10 cellular contexts compared by ENCODE assay signal in genomic region chr1:66732407-66733166, GRCh38. TPM values are rescaled to one million over a fixed set of nuclear protein-coding genes. Genes with fewer than 3 reads are reported as not detected.
DNase-seq lines count a peak whose midpoint lies in the region; ATAC-seq and TF ChIP-seq lines count a peak whose summit lies in the region.
"Had no signal": no experiment of that assay in that cellular context is flagged by ENCODE, and none has a peak within 500 bp of the region (broad histone marks: within the 10 kb centered on the region; RNA-seq: fewer than 3 reads in every experiment).

No MANE protein-coding gene starts in this region.

- H3K79me2 ChIP-seq in OCI-LY7 (ENCODE audit: insufficient read depth, low read depth, low read length), result no peaks in the 10 kb centered on the region

- CTCF ChIA-PET in HEK293T (lab: Yijun Ruan, JAX), result interaction anchor here (0.6 to 0.8 kb wide), 2 partner anchors 286 to 1495 kb away, joined by 3 to 4 read pairs; no protein-coding TSS in a partner anchor
- CTCF ChIA-PET in OCI-LY7 (lab: Charles Lee; ENCODE audit: unreplicated experiment), result interaction anchor here (0.6 kb wide), 1 partner anchor 108 kb away, joined by 3 read pairs; no protein-coding TSS in a partner anchor

- H4K20me1 ChIP-seq in OCI-LY7 (ENCODE audit: insufficient read depth, low read length), result no peaks in the 10 kb centered on the region

- DNase-seq in HEK293T (ENCODE audit: extremely low spot score), result no peak
- peak; percentile 43 for DNase-seq in OCI-LY7 (ENCODE audit: low spot score)
- DNase-seq in medulla oblongata (ENCODE audit: extremely low spot score), result peak; percentile 9
- DNase-seq in effector memory CD4-positive, alpha-beta T cell, result no peak
- DNase-seq in coronary artery (ENCODE audit: low spot score), result no peak
- DNase-seq in DMS153 treated with DMSO at 0.1 percent for 48 hours (lab: John Stamatoyannopoulos, UW; ENCODE audit: unreplicated experiment), result no peak
- no peak for DNase-seq in stimulated activated CD8-positive, alpha-beta memory T cell treated with anti-CD3 and anti-CD28 coated beads, Interleukin-4, amount 100 ng/mL, for 48 hours
- DNase-seq: activated naive CD4-positive, alpha-beta T cell treated with anti-CD3 and anti-CD28 coated beads, Interleukin-2, amount 50 U/mL, for 16 hours; SJCRH30 had no signal

- H3K9me3 ChIP-seq in OCI-LY7 (ENCODE audit: low read length), result no peaks in the 10 kb centered on the region
- H3K9me3 ChIP-seq in effector memory CD4-positive, alpha-beta T cell (ENCODE audit: control insufficient read depth, low read length), result no peaks in the 10 kb centered on the region
- H3K9me3 ChIP-seq: SJCRH30 had no signal

- H3K4me2 ChIP-seq in OCI-LY7 (ENCODE audit: low read length), result peak overlapping the region; percentile 20; the same call in 1 of the 2 replicates

- intact Hi-C loops in OCI-LY7 (cut with micrococcal nuclease; ENCODE audit: unreplicated experiment), result no loop called here

- TF ChIP-seq CTCF in OCI-LY7 (conservative IDR thresholded peaks at IDR 0.05; ENCODE audit: low read length) (no peak), coronary artery (IDR thresholded peaks at IDR 0.05) (no peak)

- peak overlapping the region; percentile 70 for H2AFZ ChIP-seq in OCI-LY7 (ENCODE audit: low read length)

- H3K27me3 ChIP-seq in effector memory CD4-positive, alpha-beta T cell (replicated peaks; ENCODE audit: control insufficient read depth, insufficient read depth, low read length, poor library complexity, severe bottlenecking), result no peaks in the 10 kb centered on the region
- H3K27me3 ChIP-seq: SJCRH30 had no signal

- H3K27ac ChIP-seq in OCI-LY7 (ENCODE audit: low read depth, low read length, poor library complexity, severe bottlenecking) (no peak overlapping the region), coronary artery (no peak overlapping the region)
- no peak overlapping the region for H3K27ac ChIP-seq in effector memory CD4-positive, alpha-beta T cell (ENCODE audit: insufficient read depth, low read length, poor library complexity, severe bottlenecking)
- H3K27ac ChIP-seq: SJCRH30 had no signal

- H3K36me3 ChIP-seq in OCI-LY7 (ENCODE audit: insufficient read depth, low read length), result no peaks in the 10 kb centered on the region
- H3K36me3 ChIP-seq in effector memory CD4-positive, alpha-beta T cell (ENCODE audit: control insufficient read depth, insufficient read depth, low read length), result no peaks in the 10 kb centered on the region
- H3K36me3 ChIP-seq: SJCRH30 had no signal

- peaks cover 19% of the 10 kb centered on the region for H3K4me1 ChIP-seq in OCI-LY7 (ENCODE audit: insufficient read depth, low read length, poor library complexity, severe bottlenecking)
- H3K4me1 ChIP-seq in effector memory CD4-positive, alpha-beta T cell (ENCODE audit: control insufficient read depth, insufficient read depth, low read length, poor library complexity, severe bottlenecking), result no peaks in the 10 kb centered on the region

- H3K4me3 ChIP-seq in OCI-LY7 (ENCODE audit: low read depth, low read length, poor library complexity, severe bottlenecking) (no peak overlapping the region), coronary artery (no peak overlapping the region)
- H3K4me3 ChIP-seq in effector memory CD4-positive, alpha-beta T cell (ENCODE audit: insufficient read depth, low read depth, low read length, poor library complexity, severe bottlenecking), result no peak overlapping the region
- H3K4me3 ChIP-seq: SJCRH30 had no signal

- POLR2A ChIA-PET in HEK293T (lab: Yijun Ruan, JAX), result interaction anchor here (0.6 kb wide), 1 partner anchor 389 kb away, joined by 3 read pairs; no protein-coding TSS in a partner anchor
- POLR2A ChIA-PET in OCI-LY7 (lab: Charles Lee), result interaction anchor here (0.5 to 1.7 kb wide), 9 partner anchors 11 to 396 kb away, joined by 3 to 5 read pairs (median 4); no protein-coding TSS in a partner anchor

- H3K9me2 ChIP-seq in OCI-LY7 (ENCODE audit: insufficient read depth, low read length), result no peaks in the 10 kb centered on the region

- no TSS peak for BruUV-seq in OCI-LY7 (replicated peaks; lab: Mats Ljungman, UMichigan)

- peak; percentile 67 for ATAC-seq in GM18519 (IDR thresholded peaks at IDR 0.05; ENCODE audit: low FRiP score, unreplicated experiment)

TF ChIP-seq in HEK293T, 16 proteins besides CTCF, POLR2A, EP300 and RAD21:
- no peak for TF ChIP-seq SUZ12 (IDR thresholded peaks at IDR 0.05)
- no peak for TF ChIP-seq L3MBTL2 (conservative IDR thresholded peaks at IDR 0.05)
- peak; percentile 76 for TF ChIP-seq PKNOX1 (IDR thresholded peaks at IDR 0.05)
- no peak for TF ChIP-seq FOXK2 (IDR thresholded peaks at IDR 0.05)
- TF ChIP-seq LEF1 (IDR thresholded peaks at IDR 0.05; ENCODE audit: borderline replicate concordance), result no peak
- TF ChIP-seq NFRKB (IDR thresholded peaks at IDR 0.05), result no peak
TF ChIP-seq in HEK293T: peak in this region for 1.

RNA-seq across cellular contexts. Expression of gene DYNLT5, which starts 19.7 kb away (rescaled TPM):
- total RNA-seq in OCI-LY7 (2014; rRNA removed; shearing (Covaris generic)), result 0.59 and 0.66 TPM in 2 replicates
- total RNA-seq in OCI-LY7 (2022), result 0.30 TPM in 1 of 2 replicates, not detected in the other
- total RNA-seq: SJCRH30 had no signal

Comparison
In these comparisons a context has a peak if more than half of its experiments do, and no peak if none do; other contexts are left out.
1. DNase-seq: peak in OCI-LY7 (single experiment) and medulla oblongata (single experiment); none in HEK293T (single experiment), effector memory CD4-positive, alpha-beta T cell (0 of 3), coronary artery (single experiment), DMS153 treated with DMSO at 0.1 percent for 48 hours (single experiment) and stimulated activated CD8-positive, alpha-beta memory T cell treated with anti-CD3 and anti-CD28 coated beads, Interleukin-4, amount 100 ng/mL, for 48 hours (single experiment).